ENCODE assay signal across 27 cellular contexts in the genomic region with DNA sequence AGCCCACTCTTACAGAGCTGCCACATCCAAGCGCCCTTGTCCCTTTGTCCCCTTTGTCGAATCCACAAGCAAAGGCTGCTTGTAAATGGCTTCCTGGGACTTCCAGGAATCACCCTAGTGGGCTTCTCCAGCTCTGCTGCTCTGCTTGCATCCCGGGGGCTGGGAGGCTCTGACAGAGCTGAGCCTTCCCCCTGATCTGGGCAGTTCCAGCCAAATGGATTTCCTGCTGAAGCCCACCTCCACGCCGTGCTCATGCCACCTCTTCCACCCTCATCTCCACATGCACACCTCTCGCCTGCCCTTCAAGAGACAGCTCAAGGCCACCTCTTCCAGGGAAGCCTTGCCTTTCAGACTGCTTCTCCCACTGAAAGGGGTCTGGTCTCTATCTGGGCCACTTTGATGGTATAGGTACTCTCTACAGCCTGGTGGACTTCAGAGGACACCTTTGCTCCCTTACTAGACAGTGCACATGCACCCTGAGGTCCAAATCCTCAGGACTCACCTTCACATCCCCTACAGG.
DNase-seq lines count a peak whose midpoint lies in the region; ATAC-seq, FAIRE-seq and TF ChIP-seq lines count a peak whose summit lies in the region.
"Had no signal": no experiment of that assay in that cellular context is flagged by ENCODE, and none has a peak within 500 bp of the region (broad histone marks: within the 10 kb centered on the region; RNA-seq: fewer than 3 reads in every experiment).

No MANE protein-coding gene starts in this region.

- H2BK12ac ChIP-seq in H1 (ENCODE audit: low read depth, low read length) = peak overlapping the region; percentile 62; the same call in 1 of the 2 replicates

- no peaks in the 10 kb centered on the region for H3K9me2 ChIP-seq in hepatocyte (replicated peaks; ENCODE audit: insufficient read depth)

- H4K20me1 ChIP-seq in H1 (replicated peaks in 1 of 2; ENCODE audit: control insufficient read depth in 1 of 2, insufficient read depth in 2 of 2, low read length in 2 of 2) = no peaks in the 10 kb centered on the region
- H4K20me1 ChIP-seq in hepatocyte (ENCODE audit: insufficient read depth, poor library complexity, severe bottlenecking) = no peaks in the 10 kb centered on the region

- H2AFZ ChIP-seq in H1 (ENCODE audit: low read length) (no peak overlapping the region), hepatocyte (no peak overlapping the region)

- H2BK20ac ChIP-seq in H1 (ENCODE audit: low read length) = no peak overlapping the region

- H3K4me1 ChIP-seq in cardiac muscle cell (ENCODE audit: low read depth) (peaks cover 87% of the 10 kb centered on the region), H1 (replicated peaks in 1 of 4; ENCODE audit: control insufficient read depth in 3 of 4, insufficient read depth in 4 of 4, low read length in 3 of 4) (peaks cover 10 to 25% (median 14%) of the 10 kb centered on the region in 4 experiments), tibial nerve (peaks cover 0 to 90% (median 47%) of the 10 kb centered on the region in 4 donors), hepatocyte (ENCODE audit: insufficient read depth) (peaks cover 15% of the 10 kb centered on the region), tibial artery (peaks cover 0 to 69% (median 31%) of the 10 kb centered on the region in 4 donors)

- H2AK5ac ChIP-seq in H1 (ENCODE audit: low read depth, low read length) = peak overlapping the region; percentile 11; the same call in 1 of the 2 replicates

- ATAC-seq in Right ventricle myocardium inferior = no peak
- ATAC-seq in HG02588 (IDR thresholded peaks at IDR 0.05; ENCODE audit: unreplicated experiment) = no peak
- ATAC-seq: activated CD4-positive, alpha-beta T cell treated with anti-CD3 and anti-CD28 coated beads for 36 hours; activated CD8-positive, alpha-beta T cell treated with anti-CD3 and anti-CD28 coated beads, Interleukin-2, amount 10 ng/mL, durations not matched to agents 7 days and 5 days had no signal

- TF ChIP-seq RAD21 in H1 (IDR thresholded peaks at IDR 0.05 in 1 of 2, conservative IDR thresholded peaks at IDR 0.05 in 1 of 2; ENCODE audit: low read depth in 2 of 2, low read length in 2 of 2) = no peak

- H3K14ac ChIP-seq in H1 (ENCODE audit: insufficient read length) = no peak overlapping the region

- H3K27me3 ChIP-seq in cardiac muscle cell (no peaks in the 10 kb centered on the region), H1 (replicated peaks in 1 of 4; ENCODE audit: control insufficient read depth in 3 of 4, extremely low read depth in 1 of 4, insufficient read depth in 3 of 4, low read length in 3 of 4) (no peaks in the 10 kb centered on the region), tibial nerve (no peaks in the 10 kb centered on the region), hepatocyte (no peaks in the 10 kb centered on the region), tibial artery (no peaks in the 10 kb centered on the region)
- H3K27me3 ChIP-seq: adrenal gland, testis, vagina had no signal

- TF ChIP-seq POLR2A in H1 (IDR thresholded peaks at IDR 0.05; ENCODE audit: control extremely low read depth in 1 of 2, low read depth in 2 of 2, low read length in 2 of 2) = no peak
- no peak for TF ChIP-seq POLR2A in tibial nerve (IDR thresholded peaks at IDR 0.05)

- H3K79me2 ChIP-seq in H1 (ENCODE audit: control insufficient read depth in 1 of 2, insufficient read depth in 2 of 2, low read length in 2 of 2) (peaks cover 3 to 30% of the 10 kb centered on the region in 2 experiments; a peak in 3 of 4 replicates), hepatocyte (peaks cover 77% of the 10 kb centered on the region)

- no peak for FAIRE-seq in H1 (lab: Jason Lieb, UNC)

- H3K9me3 ChIP-seq in cardiac muscle cell (ENCODE audit: low read depth) (no peaks in the 10 kb centered on the region), H1 (ENCODE audit: insufficient read depth in 2 of 2, low read depth in 1 of 2, low read length in 1 of 2) (no peaks in the 10 kb centered on the region), tibial nerve (no peaks in the 10 kb centered on the region), hepatocyte (ENCODE audit: low read depth) (no peaks in the 10 kb centered on the region), tibial artery (no peaks in the 10 kb centered on the region)
- H3K9me3 ChIP-seq: adrenal gland, left ventricle myocardium inferior, testis, vagina had no signal

- H2BK120ac ChIP-seq in H1 (replicated peaks; ENCODE audit: low read depth, low read length) = peak overlapping the region; percentile 3

- peak overlapping the region; percentile 44 for H3K4me3 Mint-ChIP-seq in nephron progenitor cell
- H3K4me3 Mint-ChIP-seq: activated CD4-positive, alpha-beta T cell treated with anti-CD3 and anti-CD28 coated beads for 36 hours; activated CD8-positive, alpha-beta T cell treated with anti-CD3 and anti-CD28 coated beads, Interleukin-2, amount 10 ng/mL, durations not matched to agents 7 days and 5 days; activated naive CD4-positive, alpha-beta T cell treated with anti-CD3 and anti-CD28 coated beads for 36 hours; naive B cell had no signal

- no peak overlapping the region for H3K23ac ChIP-seq in H1 (ENCODE audit: insufficient read length)

- intact Hi-C loops in Right ventricle myocardium inferior (cut with DNase I) (loop anchor here (10.0 kb wide), 1 partner anchor 262 kb away; no protein-coding TSS in a partner anchor), tibial artery (cut with DNase I; ENCODE audit: low total_unique reads) (no loop called here)

- H3K4me2 ChIP-seq in H1 (ENCODE audit: insufficient read depth in 1 of 2, low read depth in 2 of 2, low read length in 2 of 2) = peak overlapping the region; percentile 9 to 32; a peak in 1 of 4 replicates
- no peak overlapping the region for H3K4me2 ChIP-seq in hepatocyte

- TF ChIP-seq EP300 in H1 (IDR thresholded peaks at IDR 0.05; ENCODE audit: borderline replicate concordance in 1 of 2, low read depth in 2 of 2, low read length in 2 of 2) (no peak), tibial nerve (IDR thresholded peaks at IDR 0.05) (no peak)

- H3K4me1 Mint-ChIP-seq in nephron progenitor cell = peaks cover 97% of the 10 kb centered on the region
- H3K4me1 Mint-ChIP-seq: activated CD4-positive, alpha-beta T cell treated with anti-CD3 and anti-CD28 coated beads for 36 hours had no signal

- H3K4me3 ChIP-seq in cardiac muscle cell (no peak overlapping the region), H1 (ENCODE audit: extremely low read depth in 1 of 4, insufficient read depth in 2 of 4, low read depth in 3 of 4, low read length in 4 of 4) (no peak overlapping the region), tibial nerve (no peak overlapping the region), hepatocyte (no peak overlapping the region), tibial artery (no peak overlapping the region)
- H3K4me3 ChIP-seq: adrenal gland, left ventricle myocardium inferior, skin epidermis, testis, vagina had no signal

- peak overlapping the region; percentile 84; the same call in 1 of the 2 replicates for H3K18ac ChIP-seq in H1 (ENCODE audit: extremely low read depth, low read length)

- H3K27ac Mint-ChIP-seq in nephron progenitor cell = peak overlapping the region; percentile 50
- H3K27ac Mint-ChIP-seq: activated CD4-positive, alpha-beta T cell treated with anti-CD3 and anti-CD28 coated beads for 36 hours; activated CD8-positive, alpha-beta T cell treated with anti-CD3 and anti-CD28 coated beads, Interleukin-2, amount 10 ng/mL, durations not matched to agents 7 days and 5 days; activated naive CD4-positive, alpha-beta T cell treated with anti-CD3 and anti-CD28 coated beads for 36 hours had no signal

- H3K56ac ChIP-seq in H1 (replicated peaks; ENCODE audit: insufficient read length, low read depth, low read length) = no peak overlapping the region

- H3K27ac ChIP-seq in cardiac muscle cell = peak overlapping the region; percentile 70
- H3K27ac ChIP-seq in H1 (ENCODE audit: low read depth, low read length) = peak overlapping the region; percentile 68; the same call in 1 of the 2 replicates
- H3K27ac ChIP-seq in tibial nerve = peak overlapping the region in 3 of 4 donors; percentile 49 to 91 (median 84)
- no peak overlapping the region for H3K27ac ChIP-seq in hepatocyte
- peak overlapping the region in 1 of 2 donors; percentile 19 for H3K27ac ChIP-seq in tibial artery
- H3K27ac ChIP-seq: HL-60, testis, vagina had no signal

- TF ChIP-seq CTCF in cardiac muscle cell (IDR thresholded peaks at IDR 0.05; ENCODE audit: low read depth, low read length) (no peak), H1 (IDR thresholded peaks at IDR 0.05; ENCODE audit: control extremely low read depth in 1 of 3, insufficient read depth in 1 of 3, low read depth in 1 of 3, low read length in 3 of 3) (no peak), nephron progenitor cell (IDR thresholded peaks at IDR 0.05) (no peak), tibial nerve (IDR thresholded peaks at IDR 0.05) (no peak), hepatocyte (IDR thresholded peaks at IDR 0.05; ENCODE audit: poor library complexity) (no peak), tibial artery (IDR thresholded peaks at IDR 0.05) (no peak)

- peak overlapping the region; percentile 12; the same call in 1 of the 2 replicates for H2BK15ac ChIP-seq in H1 (ENCODE audit: low read length)

- CTCF ChIA-PET in H1 (lab: Charles Lee; ENCODE audit: partially characterized antibody) = interaction anchor here (0.6 to 2.2 kb wide), 8 partner anchors 9 to 257 kb away, joined by 3 to 16 read pairs (median 3); no protein-coding TSS in a partner anchor

- peaks cover 36% of the 10 kb centered on the region for H3K36me3 Mint-ChIP-seq in nephron progenitor cell (ENCODE audit: low read depth)
- H3K36me3 Mint-ChIP-seq: naive B cell had no signal

- no peaks in the 10 kb centered on the region; the same call in 1 of the 2 replicates for H3K23me2 ChIP-seq in H1 (ENCODE audit: low read depth, low read length)

- POLR2A ChIA-PET in H1 (lab: Charles Lee; ENCODE audit: partially characterized antibody) = interaction anchor here (1.4 kb wide), 1 partner anchor 23 kb away, joined by 3 read pairs; no protein-coding TSS in a partner anchor

- DNase-seq in cardiac muscle cell (ENCODE audit: low read depth in 1 of 2, low spot score in 1 of 2) = no peak
- DNase-seq in Right ventricle myocardium inferior (ENCODE audit: missing footprints) = no peak
- DNase-seq in H1 (ENCODE audit: low read depth in 1 of 2, low spot score in 2 of 2) = no peak
- DNase-seq in nephron progenitor cell = no peak
- no peak for DNase-seq in tibial nerve (ENCODE audit: low spot score in 2 of 2)
- DNase-seq in hepatocyte (ENCODE audit: low spot score) = no peak
- DNase-seq in tibial artery = no peak
- DNase-seq: activated CD4-positive, alpha-beta T cell treated with anti-CD3 and anti-CD28 coated beads for 36 hours; activated CD8-positive, alpha-beta T cell treated with anti-CD3 and anti-CD28 coated beads, Interleukin-2, amount 10 ng/mL, durations not matched to agents 7 days and 5 days; activated naive CD4-positive, alpha-beta T cell treated with anti-CD3 and anti-CD28 coated beads for 36 hours; DND-41; effector CD4-positive, alpha-beta T cell; GOT3; hypothalamus; left ventricle myocardium inferior; midbrain; naive B cell; NCI-H1436; occipital lobe; SHP77 treated with DMSO at 0.1 percent for 48 hours; stimulated activated naive CD4-positive, alpha-beta T cell; testis had no signal

- peaks cover 3% of the 10 kb centered on the region for H3K27me3 Mint-ChIP-seq in nephron progenitor cell (ENCODE audit: low read depth, poor library complexity)
- H3K27me3 Mint-ChIP-seq: activated CD4-positive, alpha-beta T cell treated with anti-CD3 and anti-CD28 coated beads for 36 hours; naive B cell had no signal

- WGBS in H1 (ENCODE audit: extremely low coverage in 1 of 2, insufficient coverage in 1 of 2, insufficient read length in 1 of 2, insufficient replicate concordance in 2 of 2, low coverage in 1 of 2, low lambda C conversion rate in 2 of 2, missing lambda C conversion rate in 1 of 2), 2 experiments = 87% methylated on average over 6 of the region's 6 CpGs; no CpG with 5 or more reads in 1 of the 2 experiments
- WGBS in tibial nerve, 2 donors = 79 to 89% methylated on average over 6 of the region's 6 CpGs
- 93% methylated on average over 6 of the region's 6 CpGs for WGBS in hepatocyte (ENCODE audit: low lambda C conversion rate, missing lambda C conversion rate)

- peak overlapping the region; percentile 87 for H2BK5ac ChIP-seq in H1 (ENCODE audit: low read depth, low read length)

- H3K79me1 ChIP-seq in H1 (ENCODE audit: low read depth, low read length) = peaks cover 7% of the 10 kb centered on the region

- H3K36me3 ChIP-seq in cardiac muscle cell (no peaks in the 10 kb centered on the region), H1 (ENCODE audit: control insufficient read depth in 2 of 4, insufficient read depth in 4 of 4, low read length in 3 of 4) (no peaks in the 10 kb centered on the region), tibial nerve (no peaks in the 10 kb centered on the region), hepatocyte (replicated peaks; ENCODE audit: insufficient read depth, low read depth) (no peaks in the 10 kb centered on the region), tibial artery (no peaks in the 10 kb centered on the region)
- H3K36me3 ChIP-seq: adrenal gland, left ventricle myocardium inferior, vagina had no signal

- peak overlapping the region; percentile 42; the same call in 1 of the 2 replicates for H4K8ac ChIP-seq in H1 (ENCODE audit: extremely low read depth, insufficient read depth, low read length)

- no peak overlapping the region for H3K4ac ChIP-seq in H1 (replicated peaks; ENCODE audit: insufficient read length, low read depth, low read length)

- H4K91ac ChIP-seq in H1 (replicated peaks; ENCODE audit: insufficient read length, low read length) = peak overlapping the region; percentile 13

- H4K5ac ChIP-seq in H1 (ENCODE audit: insufficient read length, low read depth, low read length) = no peak overlapping the region

- no peaks in the 10 kb centered on the region for H3K9me3 Mint-ChIP-seq in nephron progenitor cell
- H3K9me3 Mint-ChIP-seq: activated naive CD4-positive, alpha-beta T cell treated with anti-CD3 and anti-CD28 coated beads for 36 hours; naive B cell had no signal

- no peak overlapping the region; a peak in 1 of 7 replicates for H3K9ac ChIP-seq in H1 (replicated peaks in 1 of 4; ENCODE audit: extremely low read depth in 1 of 4, low read depth in 3 of 4, low read length in 3 of 4)
